In genomic region chr17:42118545-42118944, GRCh38 we compare ENCODE assay signal across 8 cellular contexts. TPM values are rescaled to one million over a fixed set of nuclear protein-coding genes. Genes with fewer than 3 reads are reported as not detected.
DNase-seq lines count a peak whose midpoint lies in the region; ATAC-seq, FAIRE-seq and TF ChIP-seq lines count a peak whose summit lies in the region.

No MANE protein-coding gene starts in this region.

- in situ Hi-C loops in mammary epithelial cell (cut with MboI; ENCODE audit: low sequenced_read_pairs in 2 of 2) = loop anchor here (5.0 to 25.0 kb wide), 5 partner anchors 94 to 406 kb away; partner anchors contain the start of genes CNP (in 2 of the 2), HAP1 (in 1 of the 2) and NKIRAS2 (in 1 of the 2)

- no peak for DNase-seq in GM19239 (ENCODE audit: insufficient read length, low spot score)
- peak; percentile 6 for DNase-seq in SKM-1 treated with dmso at 0.1 percent for 144 hours (lab: John Stamatoyannopoulos, UW; ENCODE audit: unreplicated experiment)
- peak; percentile 21 for DNase-seq in mammary epithelial cell
- no peak for DNase-seq in osteocyte (ENCODE audit: extremely low spot score, unreplicated experiment)
- DNase-seq in effector memory CD4-positive, alpha-beta T cell = no peak

- FAIRE-seq in GM19239 (lab: Jason Lieb, UNC) = peak; percentile 83

- dilution Hi-C loops in mammary epithelial cell (cut with HindIII; ENCODE audit: low sequenced_read_pairs) = loop anchor here (10.0 kb wide), 3 partner anchors 56 to 154 kb away; partner anchors contain the start of gene CNP

- H3K36me3 Mint-ChIP-seq in osteocyte (ENCODE audit: unreplicated experiment) = peaks cover 10% of the 10 kb centered on the region

- CTCF ChIA-PET in mammary epithelial cell (lab: Charles Lee; ENCODE audit: low non-redundant PET) = no interaction called here

- H3K79me2 ChIP-seq in mammary epithelial cell (ENCODE audit: insufficient read depth, low read length) = peaks cover 6% of the 10 kb centered on the region

- no peaks in the 10 kb centered on the region for H3K27me3 Mint-ChIP-seq in osteocyte (ENCODE audit: unreplicated experiment)

- peaks cover 36 to 79% (median 46%) of the 10 kb centered on the region in 11 experiments for H3K36me3 ChIP-seq in BLaER1 treated with 17β-estradiol and CSF1 and Interleukin-3, amounts not matched to agents 10 nM and 100 nM
- peaks cover 7% of the 10 kb centered on the region for H3K36me3 ChIP-seq in mammary epithelial cell (ENCODE audit: insufficient read depth, low read length)
- peaks cover 14% of the 10 kb centered on the region for H3K36me3 ChIP-seq in effector memory CD4-positive, alpha-beta T cell (ENCODE audit: control insufficient read depth, insufficient read depth, low read length)

- no peak overlapping the region for H3K4me3 Mint-ChIP-seq in osteocyte (ENCODE audit: unreplicated experiment)

- H3K27ac Mint-ChIP-seq in osteocyte (ENCODE audit: unreplicated experiment) = no peak overlapping the region

- peaks cover 15 to 49% (median 30%) of the 10 kb centered on the region in 10 experiments for H3K4me1 ChIP-seq in BLaER1 treated with 17β-estradiol and CSF1 and Interleukin-3, amounts not matched to agents 10 nM and 100 nM
- H3K4me1 ChIP-seq in mammary epithelial cell (ENCODE audit: insufficient read depth, low read length) = peaks cover 6% of the 10 kb centered on the region
- H3K4me1 ChIP-seq in effector memory CD4-positive, alpha-beta T cell (ENCODE audit: control insufficient read depth, insufficient read depth, low read length, poor library complexity, severe bottlenecking) = peaks cover 8% of the 10 kb centered on the region

- H2AFZ ChIP-seq in mammary epithelial cell (ENCODE audit: low read depth, low read length) = no peak overlapping the region

- ATAC-seq in GM21390 (IDR thresholded peaks at IDR 0.05; ENCODE audit: unreplicated experiment) = no peak
- no peak for ATAC-seq in GM19463 (IDR thresholded peaks at IDR 0.05; ENCODE audit: unreplicated experiment)

- H3K9me3 Mint-ChIP-seq in osteocyte (ENCODE audit: unreplicated experiment) = no peaks in the 10 kb centered on the region

- H3K4me3 ChIP-seq in BLaER1 treated with 17β-estradiol and CSF1 and Interleukin-3, amounts not matched to agents 10 nM and 100 nM = no peak overlapping the region
- no peak overlapping the region for H3K4me3 ChIP-seq in mammary epithelial cell (replicated peaks in 1 of 3; ENCODE audit: insufficient read depth in 1 of 3, low read depth in 2 of 3, low read length in 3 of 3)
- no peak overlapping the region for H3K4me3 ChIP-seq in effector memory CD4-positive, alpha-beta T cell (ENCODE audit: insufficient read depth, low read depth, low read length, poor library complexity, severe bottlenecking)

- 75% methylated on average over 2 of the region's 2 CpGs for WGBS in mammary epithelial cell (ENCODE audit: low coverage, missing lambda C conversion rate)

- intact Hi-C loops in mammary epithelial cell (cut with micrococcal nuclease) = loop anchor here (10.0 kb wide), 2 partner anchors 56 to 286 kb away; no protein-coding TSS in a partner anchor

- H3K27me3 ChIP-seq in BLaER1 treated with 17β-estradiol and CSF1 and Interleukin-3, amounts not matched to agents 10 nM and 100 nM = no peaks in the 10 kb centered on the region
- H3K27me3 ChIP-seq in mammary epithelial cell (ENCODE audit: insufficient read depth, low read length) = no peaks in the 10 kb centered on the region
- no peaks in the 10 kb centered on the region for H3K27me3 ChIP-seq in effector memory CD4-positive, alpha-beta T cell (replicated peaks; ENCODE audit: control insufficient read depth, insufficient read depth, low read length, poor library complexity, severe bottlenecking)

- TF ChIP-seq CTCF in mammary epithelial cell (conservative IDR thresholded peaks at IDR 0.05 in 1 of 2, IDR thresholded peaks at IDR 0.05 in 1 of 2; ENCODE audit: extremely low read depth in 1 of 2, insufficient read depth in 1 of 2, low read depth in 1 of 2, low read length in 2 of 2) (peak; percentile 49 to 52), osteocyte (IDR thresholded peaks at IDR 0.05) (peak; percentile 41)

- no TSS peak for BruUV-seq in mammary epithelial cell (replicated peaks; lab: Mats Ljungman, UMichigan)

- peak overlapping the region in 3 of 11 experiments; percentile 2 to 90 (median 83); a peak in 2 of 22 replicates for H3K4me2 ChIP-seq in BLaER1 treated with 17β-estradiol and CSF1 and Interleukin-3, amounts not matched to agents 10 nM and 100 nM
- H3K4me2 ChIP-seq in mammary epithelial cell (ENCODE audit: insufficient read depth, low read depth, low read length) = no peak overlapping the region

- H4K20me1 ChIP-seq in BLaER1 treated with 17β-estradiol and CSF1 and Interleukin-3, amounts not matched to agents 10 nM and 100 nM = peaks cover 0 to 14% (median 0%) of the 10 kb centered on the region in 11 experiments; a peak in 6 of 22 replicates
- H4K20me1 ChIP-seq in mammary epithelial cell (ENCODE audit: insufficient read depth, low read length) = no peaks in the 10 kb centered on the region

- H3K9ac ChIP-seq in BLaER1 treated with 17β-estradiol and CSF1 and Interleukin-3, amounts not matched to agents 10 nM and 100 nM = peak overlapping the region in 8 of 11 experiments; percentile 7 to 81 (median 34); a peak in 8 of 22 replicates
- H3K9ac ChIP-seq in mammary epithelial cell (ENCODE audit: insufficient read depth, low read length) = no peak overlapping the region

- peak overlapping the region in 1 of 11 experiments; percentile 26; a peak in 2 of 22 replicates for H3K27ac ChIP-seq in BLaER1 treated with 17β-estradiol and CSF1 and Interleukin-3, amounts not matched to agents 10 nM and 100 nM
- no peak overlapping the region for H3K27ac ChIP-seq in mammary epithelial cell (ENCODE audit: insufficient read depth, low read depth, low read length)
- no peak overlapping the region for H3K27ac ChIP-seq in effector memory CD4-positive, alpha-beta T cell (ENCODE audit: insufficient read depth, low read length, poor library complexity, severe bottlenecking)

- peaks cover 13% of the 10 kb centered on the region for H3K4me1 Mint-ChIP-seq in osteocyte (ENCODE audit: unreplicated experiment)

- H3K9me3 ChIP-seq in BLaER1 treated with 17β-estradiol and CSF1 and Interleukin-3, amounts not matched to agents 10 nM and 100 nM (replicated peaks in 1 of 11) = no peaks in the 10 kb centered on the region
- no peaks in the 10 kb centered on the region for H3K9me3 ChIP-seq in mammary epithelial cell (replicated peaks; ENCODE audit: insufficient read depth, low read length)
- no peaks in the 10 kb centered on the region for H3K9me3 ChIP-seq in effector memory CD4-positive, alpha-beta T cell (ENCODE audit: control insufficient read depth, low read length)

RNA-seq across cellular contexts. Expression of gene KAT2A, which starts 2.6 kb away (rescaled TPM):
- total RNA-seq in mammary epithelial cell (10 to 100 TPM; 12.7 to 30.4 TPM), osteocyte (38.5 and 40.4 TPM in 2 replicates)
- 24.6 TPM for polyA plus RNA-seq in mammary epithelial cell
- 22.1 TPM for polyA minus RNA-seq in mammary epithelial cell

RNA-seq across cellular contexts. Expression of gene HSPB9, which starts 4.1 kb away (rescaled TPM):
- total RNA-seq in mammary epithelial cell (not detected), osteocyte (not detected in 2 replicates)
- polyA plus RNA-seq in mammary epithelial cell = not detected
- polyA minus RNA-seq in mammary epithelial cell = not detected

RNA-seq across cellular contexts. Expression of gene DHX58, which starts 6.0 kb away (rescaled TPM):
- total RNA-seq in mammary epithelial cell (10 to 100 TPM; 11.7 to 12.2 TPM), osteocyte (2.3 and 2.4 TPM in 2 replicates)
- polyA plus RNA-seq in mammary epithelial cell = 4.8 TPM
- polyA minus RNA-seq in mammary epithelial cell = 11.0 TPM

RNA-seq across cellular contexts. Expression of gene ZNF385C, which starts 20.3 kb away (rescaled TPM):
- total RNA-seq in mammary epithelial cell (under 1 TPM; 0.17 to 0.28 TPM), osteocyte (0.16 TPM in 1 of 2 replicates, not detected in the other)
- polyA plus RNA-seq in mammary epithelial cell = 0.10 TPM
- 0.31 TPM for polyA minus RNA-seq in mammary epithelial cell

RNA-seq across cellular contexts. Expression of gene RAB5C, which starts 36.2 kb away (rescaled TPM):
- total RNA-seq in mammary epithelial cell (100 to 1,000 TPM in 1 of 2 donors, 10 to 100 TPM in 1; 98.4 to 135 TPM), osteocyte (121 and 126 TPM in 2 replicates)
- polyA plus RNA-seq in mammary epithelial cell = 176 TPM
- 114 TPM for polyA minus RNA-seq in mammary epithelial cell

Comparison
In these comparisons a context has a peak if more than half of its experiments do, and no peak if none do; other contexts are left out.
1. DNase-seq: peak in SKM-1 treated with dmso at 0.1 percent for 144 hours (single experiment) and mammary epithelial cell (single experiment); none in GM19239 (single experiment), osteocyte (single experiment) and effector memory CD4-positive, alpha-beta T cell (0 of 3).